In genomic region chr20:47160240-47160639, GRCh38 we compare ENCODE assay signal across 25 cellular contexts.
DNase-seq lines count a peak whose midpoint lies in the region; ATAC-seq, FAIRE-seq and TF ChIP-seq lines count a peak whose summit lies in the region.
"Had no signal": no experiment of that assay in that cellular context is flagged by ENCODE, and none has a peak within 500 bp of the region (broad histone marks: within the 10 kb centered on the region; RNA-seq: fewer than 3 reads in every experiment).

No MANE protein-coding gene starts in this region.

- H2BK5ac ChIP-seq in IMR-90 (ENCODE audit: low read depth, low read length, poor library complexity, severe bottlenecking), result no peak overlapping the region

- no peak overlapping the region for H3K4ac ChIP-seq in IMR-90 (ENCODE audit: low read depth, low read length)

- POLR2A ChIA-PET in IMR-90 (lab: Charles Lee; ENCODE audit: unreplicated experiment) (no interaction called here), K562 (lab: Yijun Ruan, JAX) (interaction anchor here (0.6 to 1.1 kb wide), 2 partner anchors 20 to 529 kb away, joined by 3 to 4 read pairs; no protein-coding TSS in a partner anchor)
- POLR2A ChIA-PET in CD8-positive, alpha-beta memory T cell (lab: Charles Lee), result no interaction called here

- H3K4me1 ChIP-seq in IMR-90 (ENCODE audit: control insufficient read depth, insufficient read depth, low read length) (no peaks in the 10 kb centered on the region; the same call in 1 of the 2 replicates), K562 (replicated peaks in 1 of 2; ENCODE audit: control insufficient read depth in 2 of 2, insufficient read depth in 2 of 2, low read length in 2 of 2) (no peaks in the 10 kb centered on the region; a peak in 1 of 5 replicates), testis (no peaks in the 10 kb centered on the region), ovary (ENCODE audit: insufficient read depth) (no peaks in the 10 kb centered on the region), hepatocyte (ENCODE audit: insufficient read depth) (no peaks in the 10 kb centered on the region)
- no peaks in the 10 kb centered on the region for H3K4me1 ChIP-seq in CD8-positive, alpha-beta memory T cell (ENCODE audit: insufficient read depth, low read length)
- H3K4me1 ChIP-seq: BE2C, BLaER1 had no signal

- H3K9me3 ChIP-seq in IMR-90 (ENCODE audit: control insufficient read depth, insufficient read depth, low read length) (no peaks in the 10 kb centered on the region), K562 (replicated peaks; ENCODE audit: control insufficient read depth, insufficient read depth, low read depth, low read length) (no peaks in the 10 kb centered on the region), testis (no peaks in the 10 kb centered on the region), ovary (no peaks in the 10 kb centered on the region), hepatocyte (ENCODE audit: low read depth) (no peaks in the 10 kb centered on the region)
- no peaks in the 10 kb centered on the region for H3K9me3 ChIP-seq in CD8-positive, alpha-beta memory T cell (ENCODE audit: low read length)
- H3K9me3 ChIP-seq: Caco-2 had no signal

- no peaks in the 10 kb centered on the region for H3K36me3 ChIP-seq in IMR-90 (ENCODE audit: control insufficient read depth, insufficient read depth, low read length)
- no peaks in the 10 kb centered on the region for H3K36me3 ChIP-seq in K562 (ENCODE audit: control insufficient read depth, insufficient read depth, low read length)
- no peaks in the 10 kb centered on the region for H3K36me3 ChIP-seq in testis (ENCODE audit: low read depth, missing control alignments)
- no peaks in the 10 kb centered on the region for H3K36me3 ChIP-seq in CD8-positive, alpha-beta memory T cell (ENCODE audit: insufficient read depth, low read length)
- no peaks in the 10 kb centered on the region for H3K36me3 ChIP-seq in ovary
- H3K36me3 ChIP-seq in hepatocyte (replicated peaks; ENCODE audit: insufficient read depth, low read depth), result no peaks in the 10 kb centered on the region
- H3K36me3 ChIP-seq: BE2C, BLaER1 had no signal

- H3K9me1 ChIP-seq in IMR-90 (ENCODE audit: insufficient read depth, low read length) (no peaks in the 10 kb centered on the region), K562 (ENCODE audit: control insufficient read depth, insufficient read depth, low read length) (no peaks in the 10 kb centered on the region)

- TF ChIP-seq POLR2A in IMR-90 (IDR thresholded peaks at IDR 0.05; ENCODE audit: low read depth, low read length) (no peak), K562 (conservative IDR thresholded peaks at IDR 0.05) (no peak), testis (IDR thresholded peaks at IDR 0.05) (no peak), ovary (IDR thresholded peaks at IDR 0.05) (no peak)

- no peak overlapping the region for H3K18ac ChIP-seq in IMR-90 (ENCODE audit: low read depth, low read length)

- CTCF ChIA-PET in IMR-90 (lab: Yijun Ruan, JAX), result no interaction called here
- CTCF ChIA-PET in K562 (lab: Yijun Ruan, JAX; ENCODE audit: low intra/inter-chr PET ratio), result no interaction called here
- CTCF ChIA-PET in CD8-positive, alpha-beta memory T cell (lab: Charles Lee), result no interaction called here

- no peak overlapping the region for H2BK15ac ChIP-seq in IMR-90 (ENCODE audit: low read depth, low read length)

- H2BK120ac ChIP-seq in IMR-90 (ENCODE audit: low read depth, low read length), result no peak overlapping the region

- peak overlapping the region; percentile 24 for H2AFZ ChIP-seq in IMR-90 (replicated peaks; ENCODE audit: low read length, poor library complexity)
- no peak overlapping the region for H2AFZ ChIP-seq in K562 (ENCODE audit: low read depth, low read length)
- no peak overlapping the region for H2AFZ ChIP-seq in hepatocyte

- no peak overlapping the region for H3K23ac ChIP-seq in IMR-90 (ENCODE audit: low read depth, low read length)

- 96% methylated on average over 3 of the region's 7 CpGs; no CpG with 5 or more reads in 1 of the 2 experiments for WGBS in IMR-90 (ENCODE audit: extremely low coverage in 2 of 2, insufficient read length in 1 of 2), 2 experiments
- 1% methylated on average over 7 of the region's 7 CpGs for WGBS in K562 (ENCODE audit: insufficient coverage, low coverage, missing lambda C conversion rate)
- WGBS in testis, 2 donors, result 95 to 96% methylated on average over 7 of the region's 7 CpGs
- 91 to 95% (median 93%) methylated on average over 7 of the region's 7 CpGs for WGBS in ovary, 3 donors
- 96% methylated on average over 7 of the region's 7 CpGs for WGBS in hepatocyte (ENCODE audit: low lambda C conversion rate, missing lambda C conversion rate)

- no peaks in the 10 kb centered on the region for H3K9me3 Mint-ChIP-seq in CD8-positive, alpha-beta memory T cell

- in situ Hi-C loops in IMR-90 (cut with MboI; ENCODE audit: low sequenced_read_pairs), result no loop called here
- in situ Hi-C loops in K562 (cut with MboI), result no loop called here

- no peak overlapping the region for H2BK20ac ChIP-seq in IMR-90 (ENCODE audit: low read depth, low read length)

- H3K79me2 ChIP-seq in K562 (ENCODE audit: control insufficient read depth, insufficient read depth, low read length) (no peaks in the 10 kb centered on the region), hepatocyte (no peaks in the 10 kb centered on the region)

- H3K27me3 ChIP-seq in IMR-90 (ENCODE audit: control insufficient read depth, insufficient read depth, low read length) (no peaks in the 10 kb centered on the region), K562 (ENCODE audit: control insufficient read depth in 2 of 2, insufficient read depth in 2 of 2, low read length in 2 of 2) (peaks cover 27 to 49% of the 10 kb centered on the region in 2 experiments), testis (no peaks in the 10 kb centered on the region), ovary (no peaks in the 10 kb centered on the region), hepatocyte (no peaks in the 10 kb centered on the region)
- H3K27me3 ChIP-seq in CD8-positive, alpha-beta memory T cell (ENCODE audit: insufficient read depth, low read length, poor library complexity, severe bottlenecking), result no peaks in the 10 kb centered on the region
- H3K27me3 ChIP-seq: BLaER1 had no signal

- BruUV-seq in IMR-90 (replicated peaks; lab: Mats Ljungman, UMichigan) (no TSS peak), K562 (replicated peaks; lab: Mats Ljungman, UMichigan) (no TSS peak)

- no peak for FAIRE-seq in K562 (lab: Jason Lieb, UNC)
- FAIRE-seq: A204.1, D721Med, G401.6, GM12892, GM18507 had no signal

- H3K4me3 ChIP-seq in IMR-90 (ENCODE audit: insufficient read depth, low read depth, low read length) (no peak overlapping the region), K562 (no peak overlapping the region), testis (no peak overlapping the region), ovary (no peak overlapping the region), hepatocyte (no peak overlapping the region)
- H3K4me3 ChIP-seq in CD8-positive, alpha-beta memory T cell (ENCODE audit: low read length), result no peak overlapping the region
- H3K4me3 ChIP-seq: BLaER1 had no signal

- H4K5ac ChIP-seq in IMR-90 (ENCODE audit: low read depth, low read length), result no peak overlapping the region

- no peak for TF ChIP-seq EP300 in K562 (IDR thresholded peaks at IDR 0.05; ENCODE audit: low read length)
- no peak for TF ChIP-seq EP300 in ovary (IDR thresholded peaks at IDR 0.05)

- no peak overlapping the region for H3K4me3 Mint-ChIP-seq in CD8-positive, alpha-beta memory T cell
- H3K4me3 Mint-ChIP-seq: CD14-positive monocyte; CD4-positive, alpha-beta memory T cell; CD4-positive, CD25-positive, alpha-beta regulatory T cell had no signal

- H3K4me2 ChIP-seq in IMR-90 (ENCODE audit: low read depth, low read length), result no peak overlapping the region
- no peak overlapping the region for H3K4me2 ChIP-seq in K562 (ENCODE audit: insufficient read depth, low read length)
- H3K4me2 ChIP-seq in hepatocyte, result no peak overlapping the region
- H3K4me2 ChIP-seq: BLaER1 had no signal

- H3K27ac Mint-ChIP-seq in CD8-positive, alpha-beta memory T cell, result no peak overlapping the region
- H3K27ac Mint-ChIP-seq: CD4-positive, alpha-beta memory T cell; CD4-positive, CD25-positive, alpha-beta regulatory T cell had no signal

- no peak overlapping the region for H4K8ac ChIP-seq in IMR-90 (ENCODE audit: low read depth in 2 of 2, low read length in 2 of 2)

- H3K36me3 Mint-ChIP-seq in CD8-positive, alpha-beta memory T cell, result no peaks in the 10 kb centered on the region
- H3K36me3 Mint-ChIP-seq: CD14-positive monocyte; CD4-positive, alpha-beta memory T cell; CD4-positive, CD25-positive, alpha-beta regulatory T cell had no signal

- peaks cover 15 to 16% of the 10 kb centered on the region in 2 donors for H3K27me3 Mint-ChIP-seq in CD8-positive, alpha-beta memory T cell
- H3K27me3 Mint-ChIP-seq: CD4-positive, CD25-positive, alpha-beta regulatory T cell had no signal

- no peak overlapping the region for H3K9ac ChIP-seq in IMR-90 (ENCODE audit: low read depth, low read length)
- H3K9ac ChIP-seq in K562 (ENCODE audit: insufficient read depth in 1 of 2, low read depth in 2 of 2, low read length in 2 of 2), result no peak overlapping the region
- H3K9ac ChIP-seq: BLaER1 had no signal

- no peaks in the 10 kb centered on the region for H4K20me1 ChIP-seq in IMR-90 (ENCODE audit: insufficient read depth, low read length)
- 0 out of 2 replicates have a peak, but pooled peaks cover 2% of the 10 kb centered on the region for H4K20me1 ChIP-seq in K562 (replicated peaks; ENCODE audit: control insufficient read depth, insufficient read depth, low read length)
- H4K20me1 ChIP-seq in hepatocyte (ENCODE audit: insufficient read depth, poor library complexity, severe bottlenecking), result no peaks in the 10 kb centered on the region
- H4K20me1 ChIP-seq: BLaER1 had no signal

- ATAC-seq in IMR-90 (ENCODE audit: low read depth), result no peak
- no peak for ATAC-seq in K562

- no peak overlapping the region for H3K56ac ChIP-seq in IMR-90 (ENCODE audit: extremely low read depth, insufficient read depth, low read length)

- no peak overlapping the region for H4K91ac ChIP-seq in IMR-90 (ENCODE audit: insufficient read depth, low read depth, low read length)

- no peaks in the 10 kb centered on the region for H3K79me1 ChIP-seq in IMR-90 (ENCODE audit: low read depth in 1 of 2, low read length in 2 of 2)

- dilution Hi-C loops in IMR-90 (cut with HindIII; ENCODE audit: low sequenced_read_pairs, unreplicated experiment), result no loop called here

- no peak overlapping the region for H2AK5ac ChIP-seq in IMR-90 (ENCODE audit: low read depth, low read length)

- H2AK9ac ChIP-seq in IMR-90 (replicated peaks; ENCODE audit: low read depth, low read length, poor library complexity), result no peak overlapping the region

- TF ChIP-seq RAD21 in IMR-90 (IDR thresholded peaks at IDR 0.05; ENCODE audit: low read length) (no peak), K562 (CRISPR knock-in tag; conservative IDR thresholded peaks at IDR 0.05 in 1 of 2, IDR thresholded peaks at IDR 0.05 in 1 of 2) (no peak)

- no peaks in the 10 kb centered on the region for H3K4me1 Mint-ChIP-seq in CD8-positive, alpha-beta memory T cell
- H3K4me1 Mint-ChIP-seq: CD14-positive monocyte; CD4-positive, alpha-beta memory T cell; CD4-positive, CD25-positive, alpha-beta regulatory T cell had no signal

- no peak overlapping the region for H3K14ac ChIP-seq in IMR-90 (replicated peaks; ENCODE audit: low read depth, low read length)

- H3K9me2 ChIP-seq in hepatocyte (replicated peaks; ENCODE audit: insufficient read depth), result no peaks in the 10 kb centered on the region

- H3K27ac ChIP-seq in IMR-90 (ENCODE audit: insufficient read depth, low read length), result no peak overlapping the region
- H3K27ac ChIP-seq in K562 (ENCODE audit: extremely low read depth, low read depth, low read length), result no peak overlapping the region
- H3K27ac ChIP-seq in testis, result no peak overlapping the region
- H3K27ac ChIP-seq in CD8-positive, alpha-beta memory T cell (ENCODE audit: low read depth, low read length), result no peak overlapping the region
- H3K27ac ChIP-seq in ovary, result no peak overlapping the region
- no peak overlapping the region for H3K27ac ChIP-seq in hepatocyte
- H3K27ac ChIP-seq: BLaER1 had no signal

- no peak for DNase-seq in IMR-90
- DNase-seq in NAMALWA (ENCODE audit: low spot score), result peak; percentile 33
- no peak for DNase-seq in K562 (ENCODE audit: extremely low read depth in 1 of 4, low spot score in 3 of 4)
- peak; percentile 45 for DNase-seq in mesenteric fat pad (ENCODE audit: low spot score)
- no peak for DNase-seq in testis
- DNase-seq in CD8-positive, alpha-beta memory T cell, result no peak
- no peak for DNase-seq in ovary
- no peak for DNase-seq in hepatocyte (ENCODE audit: low spot score)
- DNase-seq: 8988T; ACHN; BE2C; C1 segment of cervical spinal cord; Caco-2; Calu3; CD4-positive, alpha-beta memory T cell; CD4-positive, CD25-positive, alpha-beta regulatory T cell; DMS79 treated with DMSO at 0.1 percent for 48 hours; GF-D8 had no signal

- intact Hi-C loops in IMR-90 (cut with micrococcal nuclease), result no loop called here
- intact Hi-C loops in K562 (cut with micrococcal nuclease), result no loop called here
- intact Hi-C loops in testis (cut with DNase I; ENCODE audit: low total_unique reads), result loop anchor here (10.0 kb wide), 1 partner anchor 405 kb away; no protein-coding TSS in a partner anchor
- intact Hi-C loops in ovary (cut with DNase I), result no loop called here

- TF ChIP-seq CTCF in IMR-90 (conservative IDR thresholded peaks at IDR 0.05; ENCODE audit: low read depth, low read length), result no peak
- TF ChIP-seq CTCF in K562 (IDR thresholded peaks at IDR 0.05 in 2 of 3, conservative IDR thresholded peaks at IDR 0.05 in 1 of 3; ENCODE audit: insufficient read depth in 2 of 3, low read depth in 1 of 3, low read length in 3 of 3), result no peak
- TF ChIP-seq CTCF in testis (IDR thresholded peaks at IDR 0.05), result no peak
- TF ChIP-seq CTCF in ovary (IDR thresholded peaks at IDR 0.05), result no peak
- no peak for TF ChIP-seq CTCF in hepatocyte (IDR thresholded peaks at IDR 0.05; ENCODE audit: poor library complexity)

Comparison
In these comparisons a context has a peak if more than half of its experiments do, and no peak if none do; other contexts are left out.
1. DNase-seq: peak in NAMALWA (single experiment) and mesenteric fat pad (single experiment); none in IMR-90 (single experiment), K562 (0 of 4), testis (single experiment), CD8-positive, alpha-beta memory T cell (0 of 5), ovary (0 of 5) and hepatocyte (single experiment).